ENCODE assay signal across 7 cellular contexts in genomic region chr1:34786521-34787325, GRCh38. TPM values are rescaled to one million over a fixed set of nuclear protein-coding genes. Genes with fewer than 3 reads are reported as not detected.
DNase-seq lines count a peak whose midpoint lies in the region; ATAC-seq and TF ChIP-seq lines count a peak whose summit lies in the region.

No MANE protein-coding gene starts in this region.

- no peak for TF ChIP-seq POLR2A in prostate gland (IDR thresholded peaks at IDR 0.05)
- TF ChIP-seq POLR2A in uterus (IDR thresholded peaks at IDR 0.05) = no peak

- 46% methylated on average over 14 of the region's 14 CpGs for WGBS in prostate gland

- H3K4me3 ChIP-seq in cardiac muscle cell (no peak overlapping the region), prostate gland (no peak overlapping the region), uterus (no peak overlapping the region)

- no peak overlapping the region for H3K27ac Mint-ChIP-seq in activated naive CD8-positive, alpha-beta T cell treated with anti-CD3 and anti-CD28 coated beads, Interleukin-2, amount 10 ng/mL, durations not matched to agents 7 days and 5 days

- no peaks in the 10 kb centered on the region for H3K4me1 ChIP-seq in cardiac muscle cell (ENCODE audit: low read depth)
- no peaks in the 10 kb centered on the region for H3K4me1 ChIP-seq in prostate gland (replicated peaks)
- peaks cover 0 to 2% of the 10 kb centered on the region in 2 donors for H3K4me1 ChIP-seq in uterus

- H3K27ac ChIP-seq in cardiac muscle cell (no peak overlapping the region), prostate gland (no peak overlapping the region), uterus (peak overlapping the region in 1 of 2 donors; percentile 5)

- H3K4me1 Mint-ChIP-seq in activated naive CD8-positive, alpha-beta T cell treated with anti-CD3 and anti-CD28 coated beads, Interleukin-2, amount 10 ng/mL, durations not matched to agents 7 days and 5 days = peaks cover 6% of the 10 kb centered on the region

- TF ChIP-seq CTCF in GM13976 (IDR thresholded peaks at IDR 0.05; ENCODE audit: borderline replicate concordance, control extremely low read depth, extremely low read depth, insufficient read depth, missing control alignments) = peak; percentile 88
- TF ChIP-seq CTCF in cardiac muscle cell (IDR thresholded peaks at IDR 0.05; ENCODE audit: low read depth, low read length) = peak; percentile 91
- TF ChIP-seq CTCF in prostate gland (IDR thresholded peaks at IDR 0.05) = peak; percentile 49 to 85 (median 82)
- TF ChIP-seq CTCF in uterus (IDR thresholded peaks at IDR 0.05) = peak; percentile 47 to 73 (median 58)

- intact Hi-C loops in prostate gland (cut with DNase I) (loop anchor here (5.0 kb wide), 1 partner anchor 66 kb away; no protein-coding TSS in a partner anchor), uterus (cut with DNase I; ENCODE audit: low total_unique reads) (loop anchor here (5.0 kb wide), 1 partner anchor 66 kb away; no protein-coding TSS in a partner anchor)

- ATAC-seq in activated naive CD8-positive, alpha-beta T cell treated with anti-CD3 and anti-CD28 coated beads, Interleukin-2, amount 10 ng/mL, durations not matched to agents 7 days and 5 days (ENCODE audit: low read depth) = peak; percentile 84

- POLR2A ChIA-PET in activated naive CD8-positive, alpha-beta T cell treated with anti-CD3 and anti-CD28 coated beads, Interleukin-2, amount 10 ng/mL, durations not matched to agents 7 days and 5 days (lab: Charles Lee) = no interaction called here

- in situ Hi-C loops in GM13976 (cut with MboI; ENCODE audit: low sequenced_read_pairs, unreplicated experiment) = loop anchor here (5.0 kb wide), 1 partner anchor 66 kb away; no protein-coding TSS in a partner anchor

- H3K36me3 Mint-ChIP-seq in activated naive CD8-positive, alpha-beta T cell treated with anti-CD3 and anti-CD28 coated beads, Interleukin-2, amount 10 ng/mL, durations not matched to agents 7 days and 5 days = no peaks in the 10 kb centered on the region

- DNase-seq in GM13976 (ENCODE audit: low spot score) = peak; percentile 85
- DNase-seq in NCI-H1417 (lab: John Stamatoyannopoulos, UW) = peak; percentile 65 to 85 (median 66)
- DNase-seq in SKM-1 treated with dmso at 0.1 percent for 144 hours (lab: John Stamatoyannopoulos, UW; ENCODE audit: unreplicated experiment) = peak; percentile 52
- peak; percentile 69 for DNase-seq in activated naive CD8-positive, alpha-beta T cell treated with anti-CD3 and anti-CD28 coated beads, Interleukin-2, amount 10 ng/mL, durations not matched to agents 7 days and 5 days
- DNase-seq in cardiac muscle cell (ENCODE audit: low read depth in 1 of 2, low spot score in 1 of 2) = peak; percentile 75 to 83
- DNase-seq in prostate gland (ENCODE audit: low spot score) = peak; percentile 84
- DNase-seq in uterus = peak; percentile 33 to 43

- H3K27me3 ChIP-seq in cardiac muscle cell (peaks cover 40% of the 10 kb centered on the region), prostate gland (replicated peaks; ENCODE audit: insufficient read depth) (no peaks in the 10 kb centered on the region), uterus (peaks cover under 1 to 14% of the 10 kb centered on the region in 2 donors)

- H3K9me3 ChIP-seq in cardiac muscle cell (ENCODE audit: low read depth) (no peaks in the 10 kb centered on the region), prostate gland (no peaks in the 10 kb centered on the region), uterus (no peaks in the 10 kb centered on the region)

- H3K27me3 Mint-ChIP-seq in activated naive CD8-positive, alpha-beta T cell treated with anti-CD3 and anti-CD28 coated beads, Interleukin-2, amount 10 ng/mL, durations not matched to agents 7 days and 5 days = peaks cover 20% of the 10 kb centered on the region

- H3K36me3 ChIP-seq in cardiac muscle cell = no peaks in the 10 kb centered on the region
- no peaks in the 10 kb centered on the region for H3K36me3 ChIP-seq in prostate gland
- H3K36me3 ChIP-seq in uterus = no peaks in the 10 kb centered on the region

- no peaks in the 10 kb centered on the region for H3K9me3 Mint-ChIP-seq in activated naive CD8-positive, alpha-beta T cell treated with anti-CD3 and anti-CD28 coated beads, Interleukin-2, amount 10 ng/mL, durations not matched to agents 7 days and 5 days

- no peak overlapping the region for H3K4me3 Mint-ChIP-seq in activated naive CD8-positive, alpha-beta T cell treated with anti-CD3 and anti-CD28 coated beads, Interleukin-2, amount 10 ng/mL, durations not matched to agents 7 days and 5 days

RNA-seq across cellular contexts. Expression of gene GJB3, which starts 5.7 kb away (rescaled TPM):
- total RNA-seq in activated naive CD8-positive, alpha-beta T cell treated with anti-CD3 and anti-CD28 coated beads, Interleukin-2, amount 10 ng/mL, durations not matched to agents 7 days and 5 days = not detected
- not detected in 2 replicates for total RNA-seq in cardiac muscle cell
- polyA plus RNA-seq in cardiac muscle cell = not detected in 2 replicates
- total RNA-seq in prostate gland = 1 to 10 TPM; 5.4 to 7.1 TPM
- 1 to 10 TPM in 2 of 4 donors, not detected in 2; 1.0 to 4.7 TPM for total RNA-seq in uterus

RNA-seq across cellular contexts. Expression of gene GJA4, which starts 6.1 kb away (rescaled TPM):
- not detected for total RNA-seq in activated naive CD8-positive, alpha-beta T cell treated with anti-CD3 and anti-CD28 coated beads, Interleukin-2, amount 10 ng/mL, durations not matched to agents 7 days and 5 days
- 0.07 and 0.42 TPM in 2 replicates for total RNA-seq in cardiac muscle cell
- polyA plus RNA-seq in cardiac muscle cell = 0.86 TPM in 1 of 2 replicates, not detected in the other
- 10 to 100 TPM in 1 of 2 donors, 1 to 10 TPM in 1; 3.8 to 15.9 TPM for total RNA-seq in prostate gland
- total RNA-seq in uterus = 10 to 100 TPM in 3 of 4 donors, 1 to 10 TPM in 1; 2.9 to 32.8 (median 23.9) TPM

RNA-seq across cellular contexts. Expression of gene GJB4, which starts 27.2 kb away (rescaled TPM):
- total RNA-seq in activated naive CD8-positive, alpha-beta T cell treated with anti-CD3 and anti-CD28 coated beads, Interleukin-2, amount 10 ng/mL, durations not matched to agents 7 days and 5 days = not detected
- total RNA-seq in cardiac muscle cell (not detected in 2 replicates), prostate gland (1 to 10 TPM; 1.3 to 2.4 TPM), uterus (not detected)
- not detected in 2 replicates for polyA plus RNA-seq in cardiac muscle cell

RNA-seq across cellular contexts. Expression of gene GJB5, which starts 31.9 kb away (rescaled TPM):
- not detected for total RNA-seq in activated naive CD8-positive, alpha-beta T cell treated with anti-CD3 and anti-CD28 coated beads, Interleukin-2, amount 10 ng/mL, durations not matched to agents 7 days and 5 days
- total RNA-seq in cardiac muscle cell = not detected in 2 replicates
- polyA plus RNA-seq in cardiac muscle cell = not detected in 2 replicates
- 1 to 10 TPM; 6.5 to 6.9 TPM for total RNA-seq in prostate gland
- total RNA-seq in uterus = under 1 TPM in 1 of 4 donors, not detected in 3; 0.41 TPM
